Comparison of ENCODE assay signal across 8 cellular contexts in the genomic region with DNA sequence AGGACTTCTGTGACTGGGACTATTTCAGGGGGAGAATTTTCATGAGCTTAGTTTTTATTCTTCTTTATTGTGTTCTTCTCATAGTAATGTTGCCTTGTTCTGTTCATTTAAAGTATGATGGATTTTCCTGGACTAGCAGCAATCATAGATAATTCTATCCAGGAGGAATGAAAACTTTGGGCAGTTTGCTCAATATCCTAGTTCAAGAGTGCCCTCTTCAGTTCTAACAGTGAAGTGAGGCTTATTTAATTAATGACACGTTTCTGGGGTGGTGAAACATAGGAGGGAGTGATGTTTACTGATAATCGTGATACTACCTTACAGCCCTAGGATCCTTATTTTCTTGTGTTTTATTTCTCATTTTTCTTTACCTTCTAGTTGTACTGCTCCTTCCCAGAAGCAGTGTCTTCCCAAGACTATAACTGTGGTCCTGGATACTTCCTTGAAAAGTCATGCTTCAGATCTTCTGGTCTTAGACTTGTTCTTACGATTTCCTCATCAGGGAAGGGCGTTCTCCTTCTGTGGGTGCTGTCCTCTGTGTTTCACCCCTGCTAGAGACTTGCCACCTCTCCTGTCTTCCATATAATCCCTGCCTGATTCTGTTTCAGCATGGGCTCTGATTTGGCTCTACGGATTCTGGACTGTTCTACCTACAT. TPM values are rescaled to one million over a fixed set of nuclear protein-coding genes. Genes with fewer than 3 reads are reported as not detected.
DNase-seq lines count a peak whose midpoint lies in the region; ATAC-seq and TF ChIP-seq lines count a peak whose summit lies in the region.

No MANE protein-coding gene starts in this region.

- TF ChIP-seq POLR2A in Peyer's patch (IDR thresholded peaks at IDR 0.05), result no peak

- WGBS in trophoblast cell (ENCODE audit: extremely low coverage, insufficient coverage, insufficient read length), result no CpG with 5 or more reads among the region's 5 CpGs

- H3K18ac ChIP-seq in trophoblast cell (ENCODE audit: low read length), result no peak overlapping the region

- no peak overlapping the region for H3K14ac ChIP-seq in trophoblast cell (ENCODE audit: low read length)

- H3K4ac ChIP-seq in trophoblast cell (ENCODE audit: low read depth, low read length), result no peak overlapping the region

- DNase-seq in DMS53 treated with DMSO at 0.1 percent for 48 hours (lab: John Stamatoyannopoulos, UW; ENCODE audit: unreplicated experiment), result peak; percentile 50
- DNase-seq in Peyer's patch, result no peak
- peak; percentile 60 for DNase-seq in fibroblast of mammary gland (ENCODE audit: low read depth)
- DNase-seq in trophoblast cell, result peak; percentile 4 to 66
- DNase-seq in NCI-H345 (lab: John Stamatoyannopoulos, UW), result no peak

- H3K9ac ChIP-seq in trophoblast cell (ENCODE audit: low read length), result no peak overlapping the region

- H3K4me3 ChIP-seq in Peyer's patch, result no peak overlapping the region
- H3K4me3 ChIP-seq in fibroblast of mammary gland (ENCODE audit: control insufficient read depth, low read depth, low read length), result no peak overlapping the region
- H3K4me3 ChIP-seq in trophoblast cell (ENCODE audit: low read depth, low read length), result no peak overlapping the region

- no peak overlapping the region for H2BK120ac ChIP-seq in trophoblast cell (ENCODE audit: insufficient read depth, low read length, poor library complexity)

- no peak overlapping the region for H3K4me2 ChIP-seq in trophoblast cell (ENCODE audit: low read length)

- H4K8ac ChIP-seq in trophoblast cell (ENCODE audit: low read depth, low read length), result no peak overlapping the region

- no peak overlapping the region for H4K12ac ChIP-seq in trophoblast cell (ENCODE audit: low read depth, low read length)

- no peaks in the 10 kb centered on the region for H3K79me1 ChIP-seq in trophoblast cell (ENCODE audit: low read length)

- H4K91ac ChIP-seq in trophoblast cell (ENCODE audit: low read depth, low read length), result no peak overlapping the region

- H3K27me3 ChIP-seq in Peyer's patch (no peaks in the 10 kb centered on the region), trophoblast cell (ENCODE audit: insufficient read depth, low read length) (no peaks in the 10 kb centered on the region)

- H3K23ac ChIP-seq in trophoblast cell (ENCODE audit: low read length), result no peak overlapping the region

- no peak overlapping the region for H2BK5ac ChIP-seq in trophoblast cell (ENCODE audit: low read depth, low read length, poor library complexity)

- H2BK12ac ChIP-seq in trophoblast cell (ENCODE audit: low read length), result no peak overlapping the region

- H3K36me3 ChIP-seq in Peyer's patch (no peaks in the 10 kb centered on the region), trophoblast cell (ENCODE audit: control insufficient read depth in 1 of 2, insufficient read depth in 2 of 2, low read length in 2 of 2) (no peaks in the 10 kb centered on the region)

- H2AK5ac ChIP-seq in trophoblast cell (ENCODE audit: low read length), result no peak overlapping the region

- no peak overlapping the region for H3K27ac ChIP-seq in Peyer's patch
- no peak overlapping the region for H3K27ac ChIP-seq in trophoblast cell (ENCODE audit: low read depth, low read length)

- ATAC-seq in HG03159 (IDR thresholded peaks at IDR 0.05; ENCODE audit: unreplicated experiment) (peak; percentile 64), GM19467 (IDR thresholded peaks at IDR 0.05; ENCODE audit: unreplicated experiment) (no peak), GM21526 (IDR thresholded peaks at IDR 0.05; ENCODE audit: low FRiP score, unreplicated experiment) (no peak)

- H3K9me3 ChIP-seq in Peyer's patch, result no peaks in the 10 kb centered on the region
- H3K9me3 ChIP-seq in trophoblast cell (ENCODE audit: insufficient read depth, low read depth, low read length), result peaks cover 4% of the 10 kb centered on the region

- H3K4me1 ChIP-seq in Peyer's patch (no peaks in the 10 kb centered on the region), trophoblast cell (ENCODE audit: control insufficient read depth in 1 of 2, insufficient read depth in 2 of 2, low read length in 2 of 2) (peaks cover 0 to 8% of the 10 kb centered on the region in 2 experiments)

- TF ChIP-seq CTCF in Peyer's patch (IDR thresholded peaks at IDR 0.05), result peak in 4 of 6 experiments; percentile 33 to 64 (median 62)
- peak; percentile 60 for TF ChIP-seq CTCF in fibroblast of mammary gland (conservative IDR thresholded peaks at IDR 0.05; ENCODE audit: control insufficient read depth, insufficient read depth, low read depth, low read length)

- H3K79me2 ChIP-seq in trophoblast cell (ENCODE audit: control insufficient read depth, insufficient read depth, low read length, poor library complexity), result no peaks in the 10 kb centered on the region

- H2AFZ ChIP-seq in trophoblast cell (ENCODE audit: insufficient read depth, low read length, poor library complexity), result no peak overlapping the region

RNA-seq across cellular contexts. Expression of a gene that starts 57.4 kb away (rescaled TPM):
- total RNA-seq in Peyer's patch, result not detected
- 0.15 and 0.18 TPM in 2 replicates for polyA plus RNA-seq in trophoblast cell (2013)

Comparison
In these comparisons a context has a peak if more than half of its experiments do, and no peak if none do; other contexts are left out.
1. DNase-seq: peak in DMS53 treated with DMSO at 0.1 percent for 48 hours (single experiment), fibroblast of mammary gland (single experiment) and trophoblast cell (2 of 2); none in Peyer's patch (0 of 3) and NCI-H345 (single experiment).